30 cellular contexts compared by ENCODE assay signal in the genomic region with DNA sequence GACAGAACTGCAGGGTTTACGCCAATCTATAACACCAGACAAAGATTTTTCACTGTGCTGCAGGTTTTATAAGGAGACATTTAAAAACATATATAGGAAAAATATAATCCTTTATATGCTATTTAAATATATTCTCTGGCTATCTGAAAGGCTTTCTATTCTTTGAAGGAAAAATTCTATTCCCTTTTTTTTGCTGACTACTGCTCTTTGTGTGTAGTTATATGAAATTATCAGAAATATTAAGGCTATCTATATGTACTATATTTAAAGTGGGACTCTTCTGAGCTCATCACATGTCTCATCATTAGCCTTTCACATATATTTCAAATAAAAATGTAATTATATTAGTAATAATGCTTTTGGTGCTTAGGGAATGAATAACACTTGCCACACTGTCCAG.
"Had no signal": no experiment of that assay in that cellular context is flagged by ENCODE, and none has a peak within 500 bp of the region (broad histone marks: within the 10 kb centered on the region; RNA-seq: fewer than 3 reads in every experiment).

No MANE protein-coding gene starts in this region.

- H3K4me3 Mint-ChIP-seq: activated CD4-positive, alpha-beta T cell treated with anti-CD3 and anti-CD28 coated beads for 36 hours; activated CD4-positive, alpha-beta T cell treated with anti-CD3 and anti-CD28 coated beads, Interleukin-2, amount 10 ng/mL, durations not matched to agents 7 days and 5 days; activated CD8-positive, alpha-beta T cell treated with anti-CD3 and anti-CD28 coated beads, Interleukin-2, amount 10 ng/mL, durations not matched to agents 7 days and 5 days; activated T-cell treated with anti-CD3 and anti-CD28 coated beads, Interleukin-2, amount 50 U/mL, for 24 hours; WTC11 had no signal

- H3K27me3 ChIP-seq: adrenal gland, body of pancreas, breast epithelium had no signal

- H3K36me3 ChIP-seq: adrenal gland, breast epithelium had no signal

- ATAC-seq: activated CD4-positive, alpha-beta T cell treated with anti-CD3 and anti-CD28 coated beads for 36 hours; activated CD4-positive, CD25-positive, alpha-beta regulatory T cell treated with anti-CD3 and anti-CD28 coated beads, Interleukin-2, amount 50 U/mL, for 24 hours; activated CD8-positive, alpha-beta T cell treated with anti-CD3 and anti-CD28 coated beads, Interleukin-2, amount 10 ng/mL, durations not matched to agents 7 days and 5 days; activated naive CD4-positive, alpha-beta T cell treated with anti-CD3 and anti-CD28 coated beads, Interleukin-2, amount 50 U/mL, for 72 hours; body of pancreas; Right ventricle myocardium inferior; WTC11 had no signal

- H3K4me1 ChIP-seq: adrenal gland, body of pancreas, breast epithelium had no signal

- H3K4me3 ChIP-seq: adrenal gland, body of pancreas, breast epithelium, PC-9 had no signal

- H3K27ac ChIP-seq: adrenal gland, body of pancreas, breast epithelium, KMS-11, PC-9, RWPE1 had no signal

- H3K4me1 Mint-ChIP-seq: activated CD4-positive, alpha-beta T cell treated with anti-CD3 and anti-CD28 coated beads for 36 hours; activated CD4-positive, alpha-beta T cell treated with anti-CD3 and anti-CD28 coated beads, Interleukin-2, amount 10 ng/mL, durations not matched to agents 7 days and 5 days had no signal

- H3K9ac ChIP-seq: KMS-11 had no signal

- H3K9me3 ChIP-seq: adrenal gland, body of pancreas, breast epithelium had no signal

- DNase-seq: activated CD4-positive, alpha-beta T cell treated with anti-CD3 and anti-CD28 coated beads for 36 hours; activated CD4-positive, alpha-beta T cell treated with anti-CD3 and anti-CD28 coated beads, Interleukin-2, amount 10 ng/mL, durations not matched to agents 7 days and 5 days; activated CD4-positive, alpha-beta T cell treated with anti-CD3 and anti-CD28 coated beads, Interleukin-2, amount 50 U/mL, for 48 hours; activated CD8-positive, alpha-beta T cell treated with anti-CD3 and anti-CD28 coated beads, Interleukin-2, amount 10 ng/mL, durations not matched to agents 7 days and 5 days; activated gamma-delta T cell; activated naive CD4-positive, alpha-beta T cell treated with Interleukin-2 at 50 U/mL for 16 hours; activated T-cell treated with anti-CD3 and anti-CD28 coated beads, Interleukin-2, amount 50 U/mL, for 24 hours; adrenal gland; body of pancreas; cerebellar nuclear complex; MM.1S; MV-4-11; NCI-H1092; NCI-H1417; NCI-H146; NCI-H187; NCI-H2081; NCI-H226; NCI-H446 treated with DMSO at 0.1 percent for 48 hours; NCI-H524; PC-9; SIG-M5 had no signal

- H2AFZ ChIP-seq: PC-9 had no signal

- H3K27ac Mint-ChIP-seq: activated CD4-positive, alpha-beta T cell treated with anti-CD3 and anti-CD28 coated beads for 36 hours; activated CD4-positive, alpha-beta T cell treated with anti-CD3 and anti-CD28 coated beads, Interleukin-2, amount 10 ng/mL, durations not matched to agents 7 days and 5 days; activated CD8-positive, alpha-beta T cell treated with anti-CD3 and anti-CD28 coated beads, Interleukin-2, amount 10 ng/mL, durations not matched to agents 7 days and 5 days; activated naive CD4-positive, alpha-beta T cell treated with anti-CD3 and anti-CD28 coated beads, Interleukin-2, amount 50 U/mL, for 72 hours; activated T-cell treated with anti-CD3 and anti-CD28 coated beads, Interleukin-2, amount 50 U/mL, for 24 hours; activated T-helper 2 cell treated with anti-CD3 and anti-CD28 coated beads, Interferon-gamma antibody, Interleukin-2, Interleukin-4, amounts not matched to agents 10 μg/mL and 5 μg/mL and 100 μg/mL, durations not matched to agents 14 hours and 24 hours and 36 hours; WTC11 had no signal

- H3K27me3 Mint-ChIP-seq: activated CD4-positive, alpha-beta T cell treated with anti-CD3 and anti-CD28 coated beads for 36 hours; activated CD4-positive, alpha-beta T cell treated with anti-CD3 and anti-CD28 coated beads, Interleukin-2, amount 10 ng/mL, durations not matched to agents 7 days and 5 days; activated T-cell treated with anti-CD3 and anti-CD28 coated beads, Interleukin-2, amount 50 U/mL, for 24 hours had no signal

- H3K4me2 ChIP-seq: KMS-11, PC-9 had no signal
